ENCODE assay signal across 19 cellular contexts in the genomic region with DNA sequence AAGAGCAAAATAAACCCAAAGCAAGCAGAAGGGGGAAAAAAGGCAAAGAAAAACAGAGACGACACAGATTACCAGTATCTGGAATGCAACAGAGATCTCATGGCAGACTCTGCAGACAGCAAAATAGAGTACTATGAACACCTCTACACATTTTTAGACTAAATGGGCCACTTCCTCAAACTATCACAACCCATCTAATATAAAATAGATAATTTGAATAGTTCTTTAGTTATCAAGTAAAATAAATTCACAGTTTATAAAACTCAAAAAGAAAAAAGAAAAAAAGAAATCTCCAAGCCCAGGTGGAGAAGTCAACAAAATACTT. TPM values are rescaled to one million over a fixed set of nuclear protein-coding genes. Genes with fewer than 3 reads are reported as not detected.
A peak's percentile ranks its signal among the peaks of the same experiment; 100 is the strongest.
DNase-seq lines count a peak whose midpoint lies in the region; ATAC-seq and TF ChIP-seq lines count a peak whose summit lies in the region.
"Had no signal": no experiment of that assay in that cellular context is flagged by ENCODE, and none has a peak within 500 bp of the region (broad histone marks: within the 10 kb centered on the region; RNA-seq: fewer than 3 reads in every experiment).

No MANE protein-coding gene starts in this region.

- DNase-seq in H9 (no peak), MM.1S (no peak), progenitor cell of endocrine pancreas (ENCODE audit: low spot score, unreplicated experiment) (no peak), NCI-H526 treated with DMSO at 0.1 percent for 48 hours (lab: John Stamatoyannopoulos, UW) (no peak), AG08396 (ENCODE audit: low spot score) (no peak)
- no peak for DNase-seq in stimulated activated CD4-positive, alpha-beta T cell treated with anti-CD3 and anti-CD28 coated beads, Interleukin-1b, Interleukin-23, amount 100 ng/mL, for 48 hours
- DNase-seq: activated CD8-positive, alpha-beta memory T cell treated with anti-CD3 and anti-CD28 coated beads for 24 hours; activated gamma-delta T cell; CD4-positive, alpha-beta T cell; effector memory CD8-positive, alpha-beta T cell; foreskin keratinocyte; NK-92 treated with Interleukin-12 subunit alpha and Interleukin-12 subunit beta, amount 100 ng/mL, for 24 hours; right cardiac atrium; stimulated activated CD4-positive, alpha-beta T cell treated with anti-CD3 and anti-CD28 coated beads, Interleukin-4, amount 100 ng/mL, for 24 hours; stimulated activated naive CD4-positive, alpha-beta T cell had no signal

- H4K5ac ChIP-seq in H9 (ENCODE audit: insufficient read length, low read depth, low read length) = no peak overlapping the region

- H3K27ac Mint-ChIP-seq in H9 (peak overlapping the region in 2 of 3 experiments; percentile 9 to 28; a peak in 1 of 7 replicates), progenitor cell of endocrine pancreas (peak overlapping the region; percentile 25)
- H3K27ac Mint-ChIP-seq: CD4-positive, alpha-beta T cell; effector memory CD8-positive, alpha-beta T cell had no signal

- H3K4me3 Mint-ChIP-seq in H9 (no peak overlapping the region), progenitor cell of endocrine pancreas (ENCODE audit: low read depth) (no peak overlapping the region)
- H3K4me3 Mint-ChIP-seq: CD4-positive, alpha-beta T cell; effector memory CD8-positive, alpha-beta T cell; neural crest cell had no signal

- H3K4me1 Mint-ChIP-seq in H9 (peaks cover 14 to 15% of the 10 kb centered on the region in 2 experiments), progenitor cell of endocrine pancreas (ENCODE audit: low read depth) (peaks cover 10% of the 10 kb centered on the region)

- H3K9ac ChIP-seq in H9 (ENCODE audit: extremely low read depth, insufficient read length, low read length) = no peak overlapping the region
- no peak overlapping the region; the same call in 1 of the 2 replicates for H3K9ac ChIP-seq in MM.1S (ENCODE audit: low read length)

- H3K4me1 ChIP-seq in H9 (ENCODE audit: insufficient read depth, low read length) (peaks cover 6% of the 10 kb centered on the region; the same call in 1 of the 2 replicates), MM.1S (ENCODE audit: low read length) (peaks cover 23% of the 10 kb centered on the region)
- H3K4me1 ChIP-seq: foreskin keratinocyte, SJSA1 had no signal

- H3K4ac ChIP-seq in H9 (ENCODE audit: low read depth, low read length) = no peak overlapping the region

- H3K79me1 ChIP-seq in H9 (ENCODE audit: insufficient read depth, low read depth, low read length, poor library complexity, severe bottlenecking) = no peaks in the 10 kb centered on the region

- H3K79me2 ChIP-seq in H9 (ENCODE audit: insufficient read depth, low read length) (no peaks in the 10 kb centered on the region; the same call in 1 of the 2 replicates), MM.1S (ENCODE audit: low read length) (peaks cover 82% of the 10 kb centered on the region)

- H3K9me2 ChIP-seq in MM.1S (replicated peaks; ENCODE audit: insufficient read depth, low read length) = no peaks in the 10 kb centered on the region

- peaks cover 3% of the 10 kb centered on the region for H3F3A ChIP-seq in MM.1S (ENCODE audit: insufficient read depth, low read length)

- peak overlapping the region; percentile 35 for H3K4me3 ChIP-seq in MM.1S (ENCODE audit: low read length)
- H3K4me3 ChIP-seq: lung, SJSA1 had no signal

- H3K18ac ChIP-seq in H9 (ENCODE audit: insufficient read length, low read depth, low read length) = no peak overlapping the region

- H4K91ac ChIP-seq in H9 (ENCODE audit: insufficient read length, low read depth, low read length) = no peak overlapping the region

- no peaks in the 10 kb centered on the region for H3K23me2 ChIP-seq in H9 (ENCODE audit: insufficient read length, low read depth, low read length, poor library complexity, severe bottlenecking)

- H3K23ac ChIP-seq in H9 (ENCODE audit: insufficient read length, low read depth, low read length) = no peak overlapping the region

- no peaks in the 10 kb centered on the region for H3K27me3 ChIP-seq in H9 (ENCODE audit: insufficient read depth, low read length)
- no peaks in the 10 kb centered on the region for H3K27me3 ChIP-seq in MM.1S (replicated peaks; ENCODE audit: insufficient read depth, low read length)
- H3K27me3 ChIP-seq: foreskin keratinocyte, SJSA1 had no signal

- H3K36me3 Mint-ChIP-seq in H9 (ENCODE audit: insufficient read depth in 1 of 3, low read depth in 3 of 3) = peaks cover 1 to 16% (median 7%) of the 10 kb centered on the region in 3 experiments; a peak in 6 of 7 replicates
- H3K36me3 Mint-ChIP-seq in progenitor cell of endocrine pancreas (ENCODE audit: insufficient read depth) = peaks cover 20% of the 10 kb centered on the region

- H3K27ac ChIP-seq in H9 (ENCODE audit: insufficient read length, low read depth, low read length) (no peak overlapping the region), MM.1S (ENCODE audit: low read length) (no peak overlapping the region)
- H3K27ac ChIP-seq: foreskin keratinocyte, SJSA1 had no signal

- no peak overlapping the region for H2BK20ac ChIP-seq in H9 (ENCODE audit: low read depth, low read length, poor library complexity, severe bottlenecking)

- peaks cover 5 to 9% of the 10 kb centered on the region in 2 experiments; a peak in 4 of 5 replicates for H3K9me3 Mint-ChIP-seq in H9
- peaks cover 19% of the 10 kb centered on the region for H3K9me3 Mint-ChIP-seq in progenitor cell of endocrine pancreas (ENCODE audit: low read depth)

- no peak overlapping the region for H3K4me2 ChIP-seq in H9 (ENCODE audit: insufficient read depth, insufficient read length, low read length)
- H3K4me2 ChIP-seq in MM.1S (ENCODE audit: low read depth, low read length) = peak overlapping the region; percentile 39; the same call in 1 of the 2 replicates

- no peaks in the 10 kb centered on the region for H3K36me3 ChIP-seq in MM.1S (replicated peaks; ENCODE audit: insufficient read depth, low read length)
- H3K36me3 ChIP-seq: SJSA1 had no signal

- no peak overlapping the region for H2BK12ac ChIP-seq in H9 (ENCODE audit: insufficient read length, low read depth, low read length)

- WGBS in H9 (ENCODE audit: extremely low coverage, insufficient read length, low lambda C conversion rate) = no CpG with 5 or more reads among the region's 1 CpG

- H4K8ac ChIP-seq in H9 (replicated peaks; ENCODE audit: insufficient read length, low read depth, low read length) = no peak overlapping the region

- H3T11ph ChIP-seq in H9 (ENCODE audit: low read length) = no peak overlapping the region

- H2AFZ ChIP-seq in H9 (ENCODE audit: low read length) (no peak overlapping the region), MM.1S (ENCODE audit: low read length) (0 out of 2 replicates have a peak overlapping the region, but pooled peaks have one; percentile 10)

- ATAC-seq in GM18870 (IDR thresholded peaks at IDR 0.05; ENCODE audit: unreplicated experiment) = peak; percentile 14
- ATAC-seq: effector memory CD8-positive, alpha-beta T cell; foreskin keratinocyte; right cardiac atrium had no signal

- H2AK5ac ChIP-seq in H9 (ENCODE audit: insufficient read length, low read length) = no peak overlapping the region

- H2BK120ac ChIP-seq in H9 (ENCODE audit: low read depth, low read length, poor library complexity, severe bottlenecking) = no peak overlapping the region

- no peaks in the 10 kb centered on the region for H3K27me3 Mint-ChIP-seq in H9 (ENCODE audit: low read depth)
- H3K27me3 Mint-ChIP-seq in progenitor cell of endocrine pancreas = no peaks in the 10 kb centered on the region
- H3K27me3 Mint-ChIP-seq: CD4-positive, alpha-beta T cell; effector memory CD8-positive, alpha-beta T cell had no signal

- no peak overlapping the region for H3K56ac ChIP-seq in H9 (ENCODE audit: insufficient read length, low read depth, low read length)

- H2BK15ac ChIP-seq in H9 (ENCODE audit: low read depth, low read length) = no peak overlapping the region

- H3K9me3 ChIP-seq in H9 (ENCODE audit: control insufficient read depth, low read depth, low read length) (no peaks in the 10 kb centered on the region), MM.1S (replicated peaks; ENCODE audit: insufficient read depth, low read length) (no peaks in the 10 kb centered on the region)
- H3K9me3 ChIP-seq: SJSA1 had no signal

- H3K14ac ChIP-seq in H9 (ENCODE audit: insufficient read depth, low read length) = no peak overlapping the region

- H4K20me1 ChIP-seq in H9 (ENCODE audit: control insufficient read depth, insufficient read depth, insufficient read length) (no peaks in the 10 kb centered on the region), MM.1S (ENCODE audit: insufficient read depth, low read length) (no peaks in the 10 kb centered on the region)

- H2BK5ac ChIP-seq in H9 (ENCODE audit: insufficient read length, low read length) = no peak overlapping the region

- TF ChIP-seq CTCF in H9 (conservative IDR thresholded peaks at IDR 0.05) = no peak
- TF ChIP-seq CTCF in MM.1S (IDR thresholded peaks at IDR 0.05; ENCODE audit: low read length) = no peak
- no peak for TF ChIP-seq CTCF in progenitor cell of endocrine pancreas (IDR thresholded peaks at IDR 0.05; ENCODE audit: unreplicated experiment)

RNA-seq across cellular contexts. Expression of a gene that starts 16.6 kb away (rescaled TPM):
- 43.6 and 44.4 TPM in 2 replicates for total RNA-seq in H9 (2021)
- total RNA-seq in progenitor cell of endocrine pancreas = 101 and 108 TPM in 2 replicates
